ENCODE assay signal across 9 cellular contexts in the genomic region with DNA sequence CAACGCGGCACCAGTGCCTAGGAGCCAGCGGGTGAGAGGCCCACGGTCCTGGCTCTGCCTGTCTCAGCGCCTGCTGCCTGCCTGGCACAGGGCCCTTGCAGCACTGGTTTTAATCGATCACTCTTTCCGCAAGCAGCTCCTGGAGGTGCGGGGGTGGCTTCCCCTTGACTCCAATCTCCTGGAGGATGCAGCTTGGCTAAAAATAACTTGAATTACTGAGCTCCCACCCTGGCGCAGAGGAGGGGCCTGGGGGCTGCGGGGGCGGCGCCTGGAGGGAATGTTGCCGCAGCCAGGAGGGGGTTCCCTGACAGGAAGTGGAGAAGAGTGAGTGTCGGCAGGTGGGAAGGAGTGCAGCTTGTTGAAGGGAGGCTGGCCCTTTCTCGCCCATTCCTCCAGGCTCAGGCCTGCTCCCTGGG. TPM values are rescaled to one million over a fixed set of nuclear protein-coding genes. Genes with fewer than 3 reads are reported as not detected.
A peak's percentile ranks its signal among the peaks of the same experiment; 100 is the strongest.
DNase-seq lines count a peak whose midpoint lies in the region; ATAC-seq, FAIRE-seq and TF ChIP-seq lines count a peak whose summit lies in the region.
"Had no signal": no experiment of that assay in that cellular context is flagged by ENCODE, and none has a peak within 500 bp of the region (broad histone marks: within the 10 kb centered on the region; RNA-seq: fewer than 3 reads in every experiment).

No MANE protein-coding gene starts in this region.

- no peak for TF ChIP-seq CTCF in AG04450 (IDR thresholded peaks at IDR 0.05; ENCODE audit: low read depth, low read length)
- no peak for TF ChIP-seq CTCF in cardiac fibroblast (IDR thresholded peaks at IDR 0.05; ENCODE audit: low read depth, low read length)
- no peak for TF ChIP-seq CTCF in right lobe of liver (IDR thresholded peaks at IDR 0.05)

- H3K9me3 ChIP-seq in AG04450 (ENCODE audit: control insufficient read depth, insufficient read depth, low read length) (no peaks in the 10 kb centered on the region), right lobe of liver (no peaks in the 10 kb centered on the region)

- H3K27ac ChIP-seq in AG04450 (ENCODE audit: low read depth, low read length) (peak overlapping the region; percentile 39), right lobe of liver (no peak overlapping the region)

- H3K4me1 ChIP-seq in right lobe of liver: peaks cover 0 to 9% (median 0%) of the 10 kb centered on the region in 4 donors

- H3K4me3 ChIP-seq in AG04450 (ENCODE audit: low read depth, low read length) (peak overlapping the region; percentile 27), cardiac fibroblast (replicated peaks in 1 of 2; ENCODE audit: low read depth in 2 of 2, low read length in 2 of 2) (no peak overlapping the region), right lobe of liver (no peak overlapping the region)

- DNase-seq in AG04450 (ENCODE audit: low read depth, low spot score): peak; percentile 42
- peak; percentile 47 for DNase-seq in NCI-H1092 (lab: John Stamatoyannopoulos, UW)
- DNase-seq in cardiac fibroblast (ENCODE audit: low read depth in 2 of 2): peak; percentile 25 to 65
- DNase-seq in right lobe of liver: peak; percentile 59 to 75 (median 70)
- DNase-seq in H54 (ENCODE audit: insufficient read length, low spot score): no peak
- no peak for DNase-seq in activated CD4-positive, alpha-beta T cell treated with anti-CD3 and anti-CD28 coated beads for 48 hours
- DNase-seq in superior temporal gyrus (ENCODE audit: extremely low spot score): no peak
- no peak for DNase-seq in NCI-H748 (lab: John Stamatoyannopoulos, UW; ENCODE audit: unreplicated experiment)
- DNase-seq: naive B cell had no signal

- H3K27me3 ChIP-seq in AG04450 (ENCODE audit: control insufficient read depth, insufficient read depth, low read length) (peaks cover 5% of the 10 kb centered on the region), right lobe of liver (no peaks in the 10 kb centered on the region)

- H3K36me3 ChIP-seq in right lobe of liver: no peaks in the 10 kb centered on the region

- peak; percentile 62 to 81 (median 75) for ATAC-seq in right lobe of liver

- intact Hi-C loops in right lobe of liver (cut with DNase I): no loop called here

- no peak for FAIRE-seq in H54 (lab: Jason Lieb, UNC)

- CTCF ChIA-PET in AG04450 (lab: Charles Lee): interaction anchor here (0.6 to 7.4 kb wide), 7 partner anchors 10 to 164 kb away, joined by 3 to 142 read pairs (median 8); no protein-coding TSS in a partner anchor

- WGBS in right lobe of liver (ENCODE audit: insufficient coverage, low coverage, low lambda C conversion rate, missing lambda C conversion rate): 18% methylated on average over 2 of the region's 15 CpGs

- POLR2A ChIA-PET in AG04450 (lab: Yijun Ruan, JAX): interaction anchor here (1.0 kb wide), 1 partner anchor 51 kb away, joined by 3 read pairs; no protein-coding TSS in a partner anchor

- TF ChIP-seq POLR2A in right lobe of liver (IDR thresholded peaks at IDR 0.05) (no peak), H54 (IDR thresholded peaks at IDR 0.05; ENCODE audit: low read depth, low read length) (no peak)

RNA-seq across cellular contexts. Expression of gene RPL29, which starts 9.9 kb away (rescaled TPM):
- 1,368 and 1,889 TPM in 2 replicates for polyA plus RNA-seq in AG04450 (2011; rRNA removed)
- polyA minus RNA-seq in AG04450 (2011; rRNA and poly(A)+ RNA removed): 722 and 958 TPM in 2 replicates
- total RNA-seq in right lobe of liver: 100 to 1,000 TPM; 396 to 971 (median 447) TPM

RNA-seq across cellular contexts. Expression of gene ACY1, which starts 22.2 kb away (rescaled TPM):
- 20.4 and 27.8 TPM in 2 replicates for polyA plus RNA-seq in AG04450 (2011; rRNA removed)
- 33.1 and 40.5 TPM in 2 replicates for polyA minus RNA-seq in AG04450 (2011; rRNA and poly(A)+ RNA removed)
- total RNA-seq in right lobe of liver: 100 to 1,000 TPM; 223 to 479 (median 297) TPM

RNA-seq across cellular contexts. Expression of gene ABHD14A, which starts 30.7 kb away (rescaled TPM):
- 8.2 and 9.9 TPM in 2 replicates for polyA plus RNA-seq in AG04450 (2011; rRNA removed)
- 5.0 and 7.1 TPM in 2 replicates for polyA minus RNA-seq in AG04450 (2011; rRNA and poly(A)+ RNA removed)
- 10 to 100 TPM in 4 of 6 experiments, 1 to 10 TPM in 2; 8.3 to 22.2 (median 15.1) TPM for total RNA-seq in right lobe of liver

RNA-seq across cellular contexts. Expression of gene ABHD14B, which starts 31.7 kb away (rescaled TPM):
- polyA plus RNA-seq in AG04450 (2011; rRNA removed): 34.5 and 37.5 TPM in 2 replicates
- 21.0 and 25.0 TPM in 2 replicates for polyA minus RNA-seq in AG04450 (2011; rRNA and poly(A)+ RNA removed)
- total RNA-seq in right lobe of liver: 100 to 1,000 TPM in 4 of 6 experiments, 10 to 100 TPM in 2; 62.9 to 126 (median 109) TPM

RNA-seq across cellular contexts. Expression of gene PCBP4, which starts 38.3 kb away (rescaled TPM):
- 54.6 and 69.2 TPM in 2 replicates for polyA plus RNA-seq in AG04450 (2011; rRNA removed)
- polyA minus RNA-seq in AG04450 (2011; rRNA and poly(A)+ RNA removed): 60.0 and 72.8 TPM in 2 replicates
- total RNA-seq in right lobe of liver: 10 to 100 TPM in 3 of 6 experiments, 1 to 10 TPM in 3; 6.5 to 19.2 (median 11.7) TPM

Comparison
In these comparisons a context has a peak if more than half of its experiments do, and no peak if none do; other contexts are left out.
1. DNase-seq: peak in AG04450 (single experiment), NCI-H1092 (single experiment), cardiac fibroblast (2 of 2) and right lobe of liver (3 of 3); none in H54 (single experiment), activated CD4-positive, alpha-beta T cell treated with anti-CD3 and anti-CD28 coated beads for 48 hours (single experiment), superior temporal gyrus (single experiment) and NCI-H748 (single experiment).